1 cellular context compared by ENCODE assay signal in the genomic region with DNA sequence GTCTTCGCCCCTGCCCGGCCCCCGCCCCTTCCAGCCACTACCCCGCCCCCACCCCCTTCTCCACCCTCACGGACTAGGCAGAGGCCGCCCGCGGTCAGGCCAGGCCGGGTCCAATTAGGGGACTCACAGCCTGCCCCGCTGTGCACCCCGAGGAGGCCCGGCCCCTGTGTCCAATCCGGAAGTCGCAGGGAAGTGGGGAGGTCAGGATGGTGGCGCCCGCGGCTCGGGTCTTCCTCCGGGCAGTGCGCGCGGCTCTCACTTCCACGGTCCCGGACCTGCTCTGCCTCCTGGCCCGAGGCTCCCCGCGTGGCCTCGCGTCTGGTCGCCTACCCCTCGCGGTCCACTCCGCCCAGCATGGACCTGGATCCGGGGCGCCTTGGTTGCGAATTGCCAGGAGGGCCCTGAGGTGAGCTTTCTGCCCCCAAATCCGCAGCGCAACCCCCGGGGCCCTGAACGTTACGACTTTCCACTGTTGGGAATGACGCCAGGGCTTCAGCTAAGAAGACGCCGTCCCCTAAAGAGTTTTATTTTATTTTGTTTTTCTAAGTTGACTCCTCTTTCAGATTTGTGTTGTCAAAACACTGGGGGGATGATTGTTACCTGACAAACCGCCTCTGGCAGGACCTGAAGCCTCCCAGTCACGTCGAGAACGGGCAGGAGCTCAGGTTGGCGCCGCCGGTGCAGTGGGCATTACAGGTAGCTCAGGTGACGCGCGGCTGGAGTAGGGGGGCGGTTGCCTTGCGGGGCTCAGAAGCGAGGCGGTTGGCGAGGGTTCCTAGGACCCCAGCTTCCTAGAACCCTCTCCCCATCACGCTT.
TF ChIP-seq lines count a peak whose summit lies in the region.

No MANE protein-coding gene starts in this region.

TF ChIP-seq in HepG2, 621 proteins besides CTCF, POLR2A, EP300 and RAD21:
- TF ChIP-seq ZIK1 (CRISPR knock-in tag; IDR thresholded peaks at IDR 0.05; ENCODE audit: borderline replicate concordance, low read depth) (no peak), ZEB1 (IDR thresholded peaks at IDR 0.05; ENCODE audit: insufficient replicate concordance, low read depth) (no peak), HMGA1 (CRISPR knock-in tag; conservative IDR thresholded peaks at IDR 0.05) (no peak), ZNF615 (CRISPR knock-in tag; IDR thresholded peaks at IDR 0.05; ENCODE audit: borderline replicate concordance) (no peak), NCOA1 (CRISPR knock-in tag; IDR thresholded peaks at IDR 0.05) (no peak), THAP11 (CRISPR knock-in tag; IDR thresholded peaks at IDR 0.05) (no peak), ZNF282 (IDR thresholded peaks at IDR 0.05; ENCODE audit: partially characterized antibody) (no peak), CBX5 (CRISPR knock-in tag; IDR thresholded peaks at IDR 0.05; ENCODE audit: borderline replicate concordance) (no peak), NFRKB (IDR thresholded peaks at IDR 0.05) (no peak), FLYWCH1 (CRISPR knock-in tag; IDR thresholded peaks at IDR 0.05) (no peak), DNMT3B (CRISPR knock-in tag; conservative IDR thresholded peaks at IDR 0.05) (no peak), FOXA3 (CRISPR knock-in tag; IDR thresholded peaks at IDR 0.05) (no peak), TEAD2 (CRISPR knock-in tag; IDR thresholded peaks at IDR 0.05) (no peak), RXRA (CRISPR knock-in tag; IDR thresholded peaks at IDR 0.05) (no peak)
- TF ChIP-seq, protein P1, sequence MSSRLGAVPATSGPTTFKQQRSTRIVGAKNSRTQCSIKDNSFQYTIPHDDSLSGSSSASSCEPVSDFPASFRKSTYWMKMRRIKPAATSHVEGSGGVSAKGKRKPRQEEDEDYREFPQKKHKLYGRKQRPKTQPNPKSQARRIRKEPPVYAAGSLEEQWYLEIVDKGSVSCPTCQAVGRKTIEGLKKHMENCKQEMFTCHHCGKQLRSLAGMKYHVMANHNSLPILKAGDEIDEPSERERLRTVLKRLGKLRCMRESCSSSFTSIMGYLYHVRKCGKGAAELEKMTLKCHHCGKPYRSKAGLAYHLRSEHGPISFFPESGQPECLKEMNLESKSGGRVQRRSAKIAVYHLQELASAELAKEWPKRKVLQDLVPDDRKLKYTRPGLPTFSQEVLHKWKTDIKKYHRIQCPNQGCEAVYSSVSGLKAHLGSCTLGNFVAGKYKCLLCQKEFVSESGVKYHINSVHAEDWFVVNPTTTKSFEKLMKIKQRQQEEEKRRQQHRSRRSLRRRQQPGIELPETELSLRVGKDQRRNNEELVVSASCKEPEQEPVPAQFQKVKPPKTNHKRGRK (CRISPR knock-in tag; IDR thresholded peaks at IDR 0.05), result no peak
- TF ChIP-seq, protein P2, sequence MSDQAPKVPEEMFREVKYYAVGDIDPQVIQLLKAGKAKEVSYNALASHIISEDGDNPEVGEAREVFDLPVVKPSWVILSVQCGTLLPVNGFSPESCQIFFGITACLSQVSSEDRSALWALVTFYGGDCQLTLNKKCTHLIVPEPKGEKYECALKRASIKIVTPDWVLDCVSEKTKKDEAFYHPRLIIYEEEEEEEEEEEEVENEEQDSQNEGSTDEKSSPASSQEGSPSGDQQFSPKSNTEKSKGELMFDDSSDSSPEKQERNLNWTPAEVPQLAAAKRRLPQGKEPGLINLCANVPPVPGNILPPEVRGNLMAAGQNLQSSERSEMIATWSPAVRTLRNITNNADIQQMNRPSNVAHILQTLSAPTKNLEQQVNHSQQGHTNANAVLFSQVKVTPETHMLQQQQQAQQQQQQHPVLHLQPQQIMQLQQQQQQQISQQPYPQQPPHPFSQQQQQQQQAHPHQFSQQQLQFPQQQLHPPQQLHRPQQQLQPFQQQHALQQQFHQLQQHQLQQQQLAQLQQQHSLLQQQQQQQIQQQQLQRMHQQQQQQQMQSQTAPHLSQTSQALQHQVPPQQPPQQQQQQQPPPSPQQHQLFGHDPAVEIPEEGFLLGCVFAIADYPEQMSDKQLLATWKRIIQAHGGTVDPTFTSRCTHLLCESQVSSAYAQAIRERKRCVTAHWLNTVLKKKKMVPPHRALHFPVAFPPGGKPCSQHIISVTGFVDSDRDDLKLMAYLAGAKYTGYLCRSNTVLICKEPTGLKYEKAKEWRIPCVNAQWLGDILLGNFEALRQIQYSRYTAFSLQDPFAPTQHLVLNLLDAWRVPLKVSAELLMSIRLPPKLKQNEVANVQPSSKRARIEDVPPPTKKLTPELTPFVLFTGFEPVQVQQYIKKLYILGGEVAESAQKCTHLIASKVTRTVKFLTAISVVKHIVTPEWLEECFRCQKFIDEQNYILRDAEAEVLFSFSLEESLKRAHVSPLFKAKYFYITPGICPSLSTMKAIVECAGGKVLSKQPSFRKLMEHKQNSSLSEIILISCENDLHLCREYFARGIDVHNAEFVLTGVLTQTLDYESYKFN (CRISPR knock-in tag; conservative IDR thresholded peaks at IDR 0.05), result no peak
